In the genomic region with DNA sequence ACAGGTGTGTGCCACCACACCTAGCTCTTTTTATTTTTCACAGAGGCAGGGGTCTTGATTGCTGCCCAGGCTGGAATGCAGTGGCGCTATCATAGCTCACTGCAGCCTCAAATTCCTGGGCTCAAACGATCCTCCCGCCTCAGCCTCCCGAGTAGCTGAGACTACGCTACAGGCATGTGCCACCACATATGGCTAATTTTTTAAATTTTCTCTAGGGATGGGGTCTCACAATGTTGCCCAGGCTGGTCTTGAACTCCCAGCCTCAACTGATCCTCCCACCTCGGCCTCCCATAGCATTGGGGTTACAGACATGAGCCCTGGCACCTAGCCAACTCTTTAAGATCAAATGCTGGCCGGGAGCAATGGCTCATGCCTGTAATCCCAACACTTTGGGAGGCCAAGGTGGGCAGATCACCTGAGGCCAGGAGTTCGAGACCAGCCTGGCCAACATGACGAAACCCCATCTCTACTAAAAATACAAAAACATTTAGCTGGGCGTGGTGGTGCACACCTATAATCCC, we compare ENCODE assay signal across 18 cellular contexts. TPM values are rescaled to one million over a fixed set of nuclear protein-coding genes. Genes with fewer than 3 reads are reported as not detected.
"Had no signal": no experiment of that assay in that cellular context is flagged by ENCODE, and none has a peak within 500 bp of the region (broad histone marks: within the 10 kb centered on the region; RNA-seq: fewer than 3 reads in every experiment).

No MANE protein-coding gene starts in this region.

RNA-seq across cellular contexts. Expression of a gene that starts 50.6 kb away (rescaled TPM):
- total RNA-seq: activated B cell treated with CpG ODN at 0.5 μM for 24 hours; activated CD4-positive, alpha-beta memory T cell treated with anti-CD3 and anti-CD28 coated beads for 36 hours; activated CD4-positive, alpha-beta T cell treated with anti-CD3 and anti-CD28 coated beads, Interleukin-2, amount 10 ng/mL, durations not matched to agents 24 days and 14 days; activated CD8-positive, alpha-beta memory T cell treated with anti-CD3 and anti-CD28 coated beads for 36 hours; activated CD8-positive, alpha-beta T cell treated with anti-CD3 and anti-CD28 coated beads for 36 hours; activated naive CD4-positive, alpha-beta T cell treated with anti-CD3 and anti-CD28 coated beads for 36 hours; activated naive CD4-positive, alpha-beta T cell treated with anti-CD3 and anti-CD28 coated beads, Interleukin-2, amount 50 U/mL, for 72 hours; activated naive CD8-positive, alpha-beta T cell treated with anti-CD3 and anti-CD28 coated beads for 36 hours; activated T-cell treated with anti-CD3 and anti-CD28 coated beads, Interleukin-2, amount 50 U/mL, for 4 hours; activated T-cell treated with anti-CD3 and anti-CD28 coated beads, Interleukin-2, amount 50 U/mL, for 72 hours; activated T-helper 1 cell treated with anti-CD3 and anti-CD28 coated beads, Interleukin-12 subunit alpha, Interleukin-12 subunit beta, Interleukin-2, Interleukin-4 antibody, amounts not matched to agents 30 ng/mL and 10 ng/mL and 1 ng/mL, durations not matched to agents 14 hours and 24 hours and 36 hours; activated T-helper 17 cell treated with anti-CD3 and anti-CD28 coated beads, Interleukin-2, amount 50 U/mL, for 72 hours; adrenal gland; aorta; body of pancreas; breast epithelium; cardiac septum; cerebellum had no signal
- polyA plus RNA-seq: adrenal gland, aorta had no signal
